ENCODE assay signal across 11 cellular contexts in the genomic region with DNA sequence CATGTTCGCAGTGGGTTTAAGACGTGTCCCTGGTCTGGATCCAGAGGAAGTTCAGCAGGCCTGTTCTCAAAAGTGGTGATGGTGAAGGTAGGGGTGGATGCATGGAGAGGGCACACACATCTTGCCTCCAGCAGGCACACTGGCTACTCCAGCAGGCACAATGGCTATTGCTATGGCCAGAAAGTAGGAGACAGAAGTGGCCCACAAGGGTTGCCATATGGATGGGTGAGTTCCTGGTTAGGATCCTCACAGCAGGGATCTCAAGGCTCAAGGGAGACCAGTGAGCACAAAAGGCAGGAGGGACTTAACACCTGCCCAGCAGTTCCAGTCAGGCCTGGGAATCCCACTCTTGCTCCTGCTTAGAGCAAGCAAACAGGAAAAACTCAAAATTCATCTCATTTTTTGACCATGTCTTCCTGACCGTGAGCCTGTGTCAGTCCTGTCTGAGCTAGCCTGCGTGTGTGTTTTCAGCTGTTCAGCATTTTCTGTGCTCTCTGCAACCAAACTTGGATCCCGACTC.
DNase-seq lines count a peak whose midpoint lies in the region; ATAC-seq and TF ChIP-seq lines count a peak whose summit lies in the region.
"Had no signal": no experiment of that assay in that cellular context is flagged by ENCODE, and none has a peak within 500 bp of the region (broad histone marks: within the 10 kb centered on the region; RNA-seq: fewer than 3 reads in every experiment).

No MANE protein-coding gene starts in this region.

- POLR2A ChIA-PET in activated CD8-positive, alpha-beta T cell treated with anti-CD3 and anti-CD28 coated beads, Interleukin-2, amount 10 ng/mL, durations not matched to agents 7 days and 5 days (lab: Charles Lee): no interaction called here

- H3K27me3 ChIP-seq in lung (ENCODE audit: control insufficient read depth, insufficient read depth): no peaks in the 10 kb centered on the region

- peaks cover 2 to 34% of the 10 kb centered on the region in 2 donors for H3K36me3 ChIP-seq in lung (ENCODE audit: control insufficient read depth in 2 of 2, insufficient read depth in 2 of 2, low read length in 2 of 2)

- WGBS in lung, 2 donors: 89 to 93% methylated on average over 5 of the region's 5 CpGs

- H3K27me3 Mint-ChIP-seq in activated CD8-positive, alpha-beta memory T cell treated with anti-CD3 and anti-CD28 coated beads, Interleukin-2, amount 10 ng/mL, durations not matched to agents 7 days and 5 days: no peaks in the 10 kb centered on the region
- no peaks in the 10 kb centered on the region for H3K27me3 Mint-ChIP-seq in activated CD8-positive, alpha-beta T cell treated with anti-CD3 and anti-CD28 coated beads, Interleukin-2, amount 10 ng/mL, durations not matched to agents 7 days and 5 days (ENCODE audit: low read depth)

- H3K27ac ChIP-seq in lung (ENCODE audit: low read depth in 1 of 2, low read length in 1 of 2): peak overlapping the region; percentile 53 to 65
- H3K27ac ChIP-seq in temporal lobe (ENCODE audit: low read depth, low read length): peak overlapping the region; percentile 1

- peaks cover 0 to 2% of the 10 kb centered on the region in 2 donors for H3K9me3 ChIP-seq in lung (ENCODE audit: control insufficient read depth in 2 of 2, insufficient read depth in 1 of 2, low read length in 1 of 2)

- no peak for TF ChIP-seq CTCF in lung (IDR thresholded peaks at IDR 0.05; ENCODE audit: control extremely low read depth, extremely low read depth)

- H3K4me3 Mint-ChIP-seq in activated CD8-positive, alpha-beta memory T cell treated with anti-CD3 and anti-CD28 coated beads, Interleukin-2, amount 10 ng/mL, durations not matched to agents 7 days and 5 days: no peak overlapping the region
- peak overlapping the region; percentile 67 for H3K4me3 Mint-ChIP-seq in activated CD8-positive, alpha-beta T cell treated with anti-CD3 and anti-CD28 coated beads, Interleukin-2, amount 10 ng/mL, durations not matched to agents 7 days and 5 days

- peaks cover 23% of the 10 kb centered on the region for H3K4me1 Mint-ChIP-seq in activated CD8-positive, alpha-beta memory T cell treated with anti-CD3 and anti-CD28 coated beads, Interleukin-2, amount 10 ng/mL, durations not matched to agents 7 days and 5 days
- peaks cover 34% of the 10 kb centered on the region for H3K4me1 Mint-ChIP-seq in activated CD8-positive, alpha-beta T cell treated with anti-CD3 and anti-CD28 coated beads, Interleukin-2, amount 10 ng/mL, durations not matched to agents 7 days and 5 days (ENCODE audit: low read depth)

- H3K36me3 Mint-ChIP-seq in activated CD8-positive, alpha-beta memory T cell treated with anti-CD3 and anti-CD28 coated beads, Interleukin-2, amount 10 ng/mL, durations not matched to agents 7 days and 5 days: peaks cover 40% of the 10 kb centered on the region
- H3K36me3 Mint-ChIP-seq in activated CD8-positive, alpha-beta T cell treated with anti-CD3 and anti-CD28 coated beads, Interleukin-2, amount 10 ng/mL, durations not matched to agents 7 days and 5 days (ENCODE audit: low read depth): peaks cover 42% of the 10 kb centered on the region

- peak overlapping the region; percentile 90 for H3K27ac Mint-ChIP-seq in activated CD8-positive, alpha-beta memory T cell treated with anti-CD3 and anti-CD28 coated beads, Interleukin-2, amount 10 ng/mL, durations not matched to agents 7 days and 5 days
- H3K27ac Mint-ChIP-seq in activated CD8-positive, alpha-beta T cell treated with anti-CD3 and anti-CD28 coated beads, Interleukin-2, amount 10 ng/mL, durations not matched to agents 7 days and 5 days: peak overlapping the region; percentile 90

- H3K9me3 Mint-ChIP-seq in activated CD8-positive, alpha-beta memory T cell treated with anti-CD3 and anti-CD28 coated beads, Interleukin-2, amount 10 ng/mL, durations not matched to agents 7 days and 5 days (ENCODE audit: low read depth): no peaks in the 10 kb centered on the region
- no peaks in the 10 kb centered on the region for H3K9me3 Mint-ChIP-seq in activated CD8-positive, alpha-beta T cell treated with anti-CD3 and anti-CD28 coated beads, Interleukin-2, amount 10 ng/mL, durations not matched to agents 7 days and 5 days (ENCODE audit: insufficient read depth)

- DNase-seq in activated CD8-positive, alpha-beta memory T cell treated with anti-CD3 and anti-CD28 coated beads, Interleukin-2, amount 10 ng/mL, durations not matched to agents 7 days and 5 days: no peak
- no peak for DNase-seq in activated CD8-positive, alpha-beta memory T cell treated with anti-CD3 and anti-CD28 coated beads, Interleukin-2, amount 50 U/mL, for 48 hours
- DNase-seq in activated CD8-positive, alpha-beta T cell treated with anti-CD3 and anti-CD28 coated beads, Interleukin-2, amount 10 ng/mL, durations not matched to agents 7 days and 5 days: no peak
- no peak for DNase-seq in lung (ENCODE audit: low spot score)
- no peak for DNase-seq in NCI-H1436 (lab: John Stamatoyannopoulos, UW)
- DNase-seq in HuH-7 (ENCODE audit: low spot score): no peak
- DNase-seq in hepatic stellate cell (ENCODE audit: low spot score): no peak
- DNase-seq: left cardiac atrium, NCI-H187 had no signal

- H3K4me3 ChIP-seq in lung: no peak overlapping the region

- ATAC-seq in activated CD8-positive, alpha-beta memory T cell treated with anti-CD3 and anti-CD28 coated beads, Interleukin-2, amount 10 ng/mL, durations not matched to agents 7 days and 5 days: no peak
- no peak for ATAC-seq in activated CD8-positive, alpha-beta T cell treated with anti-CD3 and anti-CD28 coated beads, Interleukin-2, amount 10 ng/mL, durations not matched to agents 7 days and 5 days
- no peak for ATAC-seq in lung (ENCODE audit: insufficient read depth, low FRiP score)
- ATAC-seq: Panc1 had no signal

- CTCF ChIA-PET in activated CD8-positive, alpha-beta memory T cell treated with anti-CD3 and anti-CD28 coated beads, Interleukin-2, amount 10 ng/mL, durations not matched to agents 7 days and 5 days (lab: Charles Lee): interaction anchor here (1.2 to 2.3 kb wide), 4 partner anchors 14 to 429 kb away, joined by 3 to 10 read pairs (median 7); no protein-coding TSS in a partner anchor
- CTCF ChIA-PET in activated CD8-positive, alpha-beta T cell treated with anti-CD3 and anti-CD28 coated beads, Interleukin-2, amount 10 ng/mL, durations not matched to agents 7 days and 5 days (lab: Charles Lee): interaction anchor here (1.4 to 3.7 kb wide), 6 partner anchors 14 to 429 kb away, joined by 4 to 22 read pairs (median 12); no protein-coding TSS in a partner anchor

- H3K4me1 ChIP-seq in lung (ENCODE audit: control insufficient read depth in 2 of 2, insufficient read depth in 2 of 2, low read length in 2 of 2): peaks cover 5 to 10% of the 10 kb centered on the region in 2 donors
